ENCODE assay signal across 1 cellular context in the genomic region with DNA sequence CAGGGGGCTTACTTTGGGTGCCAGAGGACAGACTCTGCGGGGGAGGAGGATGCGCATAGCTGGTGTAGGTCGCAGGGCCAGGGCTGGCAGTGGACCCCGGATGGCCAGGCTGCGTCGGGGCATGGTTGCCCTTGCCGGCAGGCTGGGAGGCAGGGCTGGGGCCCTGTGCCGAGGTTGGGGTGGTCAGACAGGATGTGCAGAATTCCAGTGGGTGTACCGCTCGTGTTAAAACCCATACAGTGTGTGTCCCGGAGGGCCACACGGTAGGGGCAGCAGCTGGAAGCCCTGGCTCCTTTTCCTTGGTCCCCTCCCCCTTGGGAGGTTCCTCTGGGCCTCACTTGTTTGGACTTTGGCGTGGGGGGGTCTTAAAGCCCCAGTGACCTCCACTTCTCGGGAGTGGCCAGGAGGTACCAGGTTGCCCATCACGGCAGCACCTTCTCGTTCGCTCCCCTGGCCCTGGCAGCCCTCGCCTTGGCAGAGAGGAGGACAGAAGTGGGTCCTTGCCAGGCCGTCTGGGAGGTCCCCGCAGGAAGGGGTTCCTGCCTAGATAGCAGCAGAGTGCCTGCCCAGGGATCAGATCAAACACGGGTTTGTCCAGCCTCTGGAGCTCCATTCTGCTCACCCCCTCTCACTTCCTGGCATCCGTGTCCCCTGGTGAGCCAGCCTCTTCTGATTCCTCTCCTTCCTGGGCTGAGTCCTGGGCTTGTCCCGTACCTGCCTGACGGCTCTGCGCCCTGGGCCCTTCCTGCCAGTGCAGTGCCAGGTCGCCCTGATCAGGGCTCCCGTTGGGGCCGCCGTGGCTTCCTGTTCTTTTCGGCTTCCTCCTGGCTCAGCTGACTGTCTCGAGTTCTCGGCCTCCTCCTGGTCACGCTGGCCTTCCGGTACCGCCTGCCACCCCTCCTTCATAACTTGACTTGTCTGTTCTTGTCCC.
TF ChIP-seq lines count a peak whose summit lies in the region.

No MANE protein-coding gene starts in this region.

TF ChIP-seq in HepG2, 621 proteins besides CTCF, POLR2A, EP300 and RAD21 (continued from another document and continues in another):
- TF ChIP-seq HNRNPL (IDR thresholded peaks at IDR 0.05; ENCODE audit: low read depth, low read length) (peak; percentile 40; the same call in 1 of the 2 replicates), ZNF563 (CRISPR knock-in tag; IDR thresholded peaks at IDR 0.05) (peak; percentile 13; the same call in 1 of the 2 replicates), KDM5B (CRISPR knock-in tag; IDR thresholded peaks at IDR 0.05; ENCODE audit: borderline replicate concordance) (peak; percentile 27; the same call in 1 of the 2 replicates), ARNTL (CRISPR knock-in tag; IDR thresholded peaks at IDR 0.05) (peak; percentile 40), REL (CRISPR knock-in tag; conservative IDR thresholded peaks at IDR 0.05) (no peak), HOXD1 (CRISPR knock-in tag; IDR thresholded peaks at IDR 0.05) (0 out of 2 replicates have a peak, but pooled peaks have one; percentile 21), CEBPB (IDR thresholded peaks at IDR 0.05; ENCODE audit: borderline replicate concordance, low read depth, low read length) (no peak), SMARCC2 (IDR thresholded peaks at IDR 0.05) (no peak), ZNF790 (CRISPR knock-in tag; IDR thresholded peaks at IDR 0.05; ENCODE audit: borderline replicate concordance) (no peak), ZNF816 (CRISPR knock-in tag; IDR thresholded peaks at IDR 0.05; ENCODE audit: borderline replicate concordance) (no peak), SKI (IDR thresholded peaks at IDR 0.05; ENCODE audit: partially characterized antibody) (no peak), ZNF746 (CRISPR knock-in tag; IDR thresholded peaks at IDR 0.05) (0 out of 2 replicates have a peak, but pooled peaks have one; percentile 23), ISL2 (CRISPR knock-in tag; IDR thresholded peaks at IDR 0.05) (peak; percentile 51; the same call in 1 of the 2 replicates), ZFX (CRISPR knock-in tag; IDR thresholded peaks at IDR 0.05; ENCODE audit: low read depth) (peak; percentile 30), ZNF768 (CRISPR knock-in tag; IDR thresholded peaks at IDR 0.05) (no peak), HNF4G (IDR thresholded peaks at IDR 0.05; ENCODE audit: borderline replicate concordance, low read depth, low read length) (peak; percentile 91), HNF4G (CRISPR knock-in tag; IDR thresholded peaks at IDR 0.05; ENCODE audit: borderline replicate concordance, low read depth) (peak; percentile 73), POLR2AphosphoS5 (IDR thresholded peaks at IDR 0.05; ENCODE audit: low read depth, low read length) (peak; percentile 41), ZNF549 (CRISPR knock-in tag; IDR thresholded peaks at IDR 0.05) (no peak), ZNF781 (CRISPR knock-in tag; IDR thresholded peaks at IDR 0.05; ENCODE audit: borderline replicate concordance, not compliant biosample characterization) (peak; percentile 55), ZNF232 (CRISPR knock-in tag; IDR thresholded peaks at IDR 0.05; ENCODE audit: borderline replicate concordance) (peak; percentile 39; the same call in 1 of the 2 replicates), FOXC1 (CRISPR knock-in tag; IDR thresholded peaks at IDR 0.05; ENCODE audit: borderline replicate concordance) (peak; percentile 55; the same call in 1 of the 2 replicates), ZNF343 (CRISPR knock-in tag; IDR thresholded peaks at IDR 0.05) (0 out of 2 replicates have a peak, but pooled peaks have one; percentile 52), ASH2L (IDR thresholded peaks at IDR 0.05; ENCODE audit: insufficient read length, low read depth, low read length) (peak; percentile 27), HOXA5 (CRISPR knock-in tag; IDR thresholded peaks at IDR 0.05) (0 out of 2 replicates have a peak, but pooled peaks have one; percentile 45), KLF11 (CRISPR knock-in tag; IDR thresholded peaks at IDR 0.05) (no peak), POLR2G (IDR thresholded peaks at IDR 0.05; ENCODE audit: low read depth, low read length) (peak; percentile 35; the same call in 1 of the 2 replicates), NONO (IDR thresholded peaks at IDR 0.05) (no peak), NONO (CRISPR knock-in tag; conservative IDR thresholded peaks at IDR 0.05) (peak; percentile 41; the same call in 1 of the 2 replicates), FLYWCH1 (CRISPR knock-in tag; IDR thresholded peaks at IDR 0.05) (no peak), ZBTB42 (CRISPR knock-in tag; IDR thresholded peaks at IDR 0.05) (no peak), SRSF4 (IDR thresholded peaks at IDR 0.05; ENCODE audit: low read depth, low read length, poor library complexity, severe bottlenecking) (no peak), SALL2 (CRISPR knock-in tag; IDR thresholded peaks at IDR 0.05) (peak; percentile 64; the same call in 1 of the 2 replicates), ZNF263 (CRISPR knock-in tag; IDR thresholded peaks at IDR 0.05) (0 out of 2 replicates have a peak, but pooled peaks have one; percentile 25), ELF3 (CRISPR knock-in tag; IDR thresholded peaks at IDR 0.05) (0 out of 2 replicates have a peak, but pooled peaks have one; percentile 5), ZNF510 (CRISPR knock-in tag; IDR thresholded peaks at IDR 0.05; ENCODE audit: low read depth) (peak; percentile 41; the same call in 1 of the 2 replicates), PAX8 (CRISPR knock-in tag; IDR thresholded peaks at IDR 0.05; ENCODE audit: borderline replicate concordance) (peak; percentile 28; the same call in 1 of the 2 replicates), NCOR1 (IDR thresholded peaks at IDR 0.05; ENCODE audit: borderline replicate concordance, low read length) (0 out of 2 replicates have a peak, but pooled peaks have one; percentile 22)
- TF ChIP-seq, protein P1, sequence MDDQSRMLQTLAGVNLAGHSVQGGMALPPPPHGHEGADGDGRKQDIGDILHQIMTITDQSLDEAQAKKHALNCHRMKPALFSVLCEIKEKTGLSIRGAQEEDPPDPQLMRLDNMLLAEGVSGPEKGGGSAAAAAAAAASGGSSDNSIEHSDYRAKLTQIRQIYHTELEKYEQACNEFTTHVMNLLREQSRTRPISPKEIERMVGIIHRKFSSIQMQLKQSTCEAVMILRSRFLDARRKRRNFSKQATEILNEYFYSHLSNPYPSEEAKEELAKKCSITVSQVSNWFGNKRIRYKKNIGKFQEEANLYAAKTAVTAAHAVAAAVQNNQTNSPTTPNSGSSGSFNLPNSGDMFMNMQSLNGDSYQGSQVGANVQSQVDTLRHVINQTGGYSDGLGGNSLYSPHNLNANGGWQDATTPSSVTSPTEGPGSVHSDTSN (CRISPR knock-in tag; IDR thresholded peaks at IDR 0.05; ENCODE audit: borderline replicate concordance), result no peak
- TF ChIP-seq, protein P2, sequence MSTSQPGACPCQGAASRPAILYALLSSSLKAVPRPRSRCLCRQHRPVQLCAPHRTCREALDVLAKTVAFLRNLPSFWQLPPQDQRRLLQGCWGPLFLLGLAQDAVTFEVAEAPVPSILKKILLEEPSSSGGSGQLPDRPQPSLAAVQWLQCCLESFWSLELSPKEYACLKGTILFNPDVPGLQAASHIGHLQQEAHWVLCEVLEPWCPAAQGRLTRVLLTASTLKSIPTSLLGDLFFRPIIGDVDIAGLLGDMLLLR (CRISPR knock-in tag; IDR thresholded peaks at IDR 0.05), result no peak
- TF ChIP-seq, protein P3, sequence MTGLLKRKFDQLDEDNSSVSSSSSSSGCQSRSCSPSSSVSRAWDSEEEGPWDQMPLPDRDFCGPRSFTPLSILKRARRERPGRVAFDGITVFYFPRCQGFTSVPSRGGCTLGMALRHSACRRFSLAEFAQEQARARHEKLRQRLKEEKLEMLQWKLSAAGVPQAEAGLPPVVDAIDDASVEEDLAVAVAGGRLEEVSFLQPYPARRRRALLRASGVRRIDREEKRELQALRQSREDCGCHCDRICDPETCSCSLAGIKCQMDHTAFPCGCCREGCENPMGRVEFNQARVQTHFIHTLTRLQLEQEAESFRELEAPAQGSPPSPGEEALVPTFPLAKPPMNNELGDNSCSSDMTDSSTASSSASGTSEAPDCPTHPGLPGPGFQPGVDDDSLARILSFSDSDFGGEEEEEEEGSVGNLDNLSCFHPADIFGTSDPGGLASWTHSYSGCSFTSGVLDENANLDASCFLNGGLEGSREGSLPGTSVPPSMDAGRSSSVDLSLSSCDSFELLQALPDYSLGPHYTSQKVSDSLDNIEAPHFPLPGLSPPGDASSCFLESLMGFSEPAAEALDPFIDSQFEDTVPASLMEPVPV (CRISPR knock-in tag; IDR thresholded peaks at IDR 0.05), result no peak
- TF ChIP-seq, protein P4, sequence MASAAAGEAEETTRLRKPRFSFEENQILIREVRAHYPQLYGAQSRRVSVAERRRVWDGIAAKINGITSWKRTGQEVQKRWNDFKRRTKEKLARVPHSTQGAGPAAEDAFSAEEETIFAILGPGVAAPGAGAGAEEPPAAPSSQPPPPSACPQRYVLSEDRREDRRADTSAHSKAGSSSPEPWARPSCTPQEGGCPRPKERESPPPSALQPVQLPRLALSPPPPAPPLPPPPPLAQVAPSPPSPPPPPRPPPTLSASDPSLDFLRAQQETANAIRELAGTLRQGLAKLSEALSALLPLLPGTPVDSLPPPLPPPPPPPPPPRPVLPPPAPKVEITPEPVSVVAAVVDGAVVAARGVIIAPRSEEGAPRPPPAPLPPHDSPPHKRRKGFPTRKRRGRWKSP (CRISPR knock-in tag; IDR thresholded peaks at IDR 0.05), result no peak
- TF ChIP-seq, protein P5, sequence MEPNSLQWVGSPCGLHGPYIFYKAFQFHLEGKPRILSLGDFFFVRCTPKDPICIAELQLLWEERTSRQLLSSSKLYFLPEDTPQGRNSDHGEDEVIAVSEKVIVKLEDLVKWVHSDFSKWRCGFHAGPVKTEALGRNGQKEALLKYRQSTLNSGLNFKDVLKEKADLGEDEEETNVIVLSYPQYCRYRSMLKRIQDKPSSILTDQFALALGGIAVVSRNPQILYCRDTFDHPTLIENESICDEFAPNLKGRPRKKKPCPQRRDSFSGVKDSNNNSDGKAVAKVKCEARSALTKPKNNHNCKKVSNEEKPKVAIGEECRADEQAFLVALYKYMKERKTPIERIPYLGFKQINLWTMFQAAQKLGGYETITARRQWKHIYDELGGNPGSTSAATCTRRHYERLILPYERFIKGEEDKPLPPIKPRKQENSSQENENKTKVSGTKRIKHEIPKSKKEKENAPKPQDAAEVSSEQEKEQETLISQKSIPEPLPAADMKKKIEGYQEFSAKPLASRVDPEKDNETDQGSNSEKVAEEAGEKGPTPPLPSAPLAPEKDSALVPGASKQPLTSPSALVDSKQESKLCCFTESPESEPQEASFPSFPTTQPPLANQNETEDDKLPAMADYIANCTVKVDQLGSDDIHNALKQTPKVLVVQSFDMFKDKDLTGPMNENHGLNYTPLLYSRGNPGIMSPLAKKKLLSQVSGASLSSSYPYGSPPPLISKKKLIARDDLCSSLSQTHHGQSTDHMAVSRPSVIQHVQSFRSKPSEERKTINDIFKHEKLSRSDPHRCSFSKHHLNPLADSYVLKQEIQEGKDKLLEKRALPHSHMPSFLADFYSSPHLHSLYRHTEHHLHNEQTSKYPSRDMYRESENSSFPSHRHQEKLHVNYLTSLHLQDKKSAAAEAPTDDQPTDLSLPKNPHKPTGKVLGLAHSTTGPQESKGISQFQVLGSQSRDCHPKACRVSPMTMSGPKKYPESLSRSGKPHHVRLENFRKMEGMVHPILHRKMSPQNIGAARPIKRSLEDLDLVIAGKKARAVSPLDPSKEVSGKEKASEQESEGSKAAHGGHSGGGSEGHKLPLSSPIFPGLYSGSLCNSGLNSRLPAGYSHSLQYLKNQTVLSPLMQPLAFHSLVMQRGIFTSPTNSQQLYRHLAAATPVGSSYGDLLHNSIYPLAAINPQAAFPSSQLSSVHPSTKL (CRISPR knock-in tag; IDR thresholded peaks at IDR 0.05), result no peak
- TF ChIP-seq, protein P6, sequence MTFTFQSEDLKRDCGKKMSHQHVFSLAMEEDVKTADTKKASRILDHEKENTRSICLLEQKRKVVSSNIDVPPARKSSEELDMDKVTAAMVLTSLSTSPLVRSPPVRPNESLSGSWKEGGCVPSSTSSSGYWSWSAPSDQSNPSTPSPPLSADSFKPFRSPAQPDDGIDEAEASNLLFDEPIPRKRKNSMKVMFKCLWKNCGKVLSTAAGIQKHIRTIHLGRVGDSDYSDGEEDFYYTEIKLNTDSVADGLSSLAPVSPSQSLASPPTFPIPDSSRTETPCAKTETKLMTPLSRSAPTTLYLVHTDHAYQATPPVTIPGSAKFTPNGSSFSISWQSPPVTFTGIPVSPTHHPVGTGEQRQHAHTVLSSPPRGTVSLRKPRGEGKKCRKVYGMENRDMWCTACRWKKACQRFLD (CRISPR knock-in tag; IDR thresholded peaks at IDR 0.05; ENCODE audit: borderline replicate concordance), result peak; percentile 62; the same call in 1 of the 2 replicates
- TF ChIP-seq, protein P7, sequence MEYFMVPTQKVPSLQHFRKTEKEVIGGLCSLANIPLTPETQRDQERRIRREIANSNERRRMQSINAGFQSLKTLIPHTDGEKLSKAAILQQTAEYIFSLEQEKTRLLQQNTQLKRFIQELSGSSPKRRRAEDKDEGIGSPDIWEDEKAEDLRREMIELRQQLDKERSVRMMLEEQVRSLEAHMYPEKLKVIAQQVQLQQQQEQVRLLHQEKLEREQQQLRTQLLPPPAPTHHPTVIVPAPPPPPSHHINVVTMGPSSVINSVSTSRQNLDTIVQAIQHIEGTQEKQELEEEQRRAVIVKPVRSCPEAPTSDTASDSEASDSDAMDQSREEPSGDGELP (IDR thresholded peaks at IDR 0.05; ENCODE audit: borderline replicate concordance, low read depth), result peak; percentile 39; the same call in 1 of the 2 replicates
- TF ChIP-seq, protein P8, sequence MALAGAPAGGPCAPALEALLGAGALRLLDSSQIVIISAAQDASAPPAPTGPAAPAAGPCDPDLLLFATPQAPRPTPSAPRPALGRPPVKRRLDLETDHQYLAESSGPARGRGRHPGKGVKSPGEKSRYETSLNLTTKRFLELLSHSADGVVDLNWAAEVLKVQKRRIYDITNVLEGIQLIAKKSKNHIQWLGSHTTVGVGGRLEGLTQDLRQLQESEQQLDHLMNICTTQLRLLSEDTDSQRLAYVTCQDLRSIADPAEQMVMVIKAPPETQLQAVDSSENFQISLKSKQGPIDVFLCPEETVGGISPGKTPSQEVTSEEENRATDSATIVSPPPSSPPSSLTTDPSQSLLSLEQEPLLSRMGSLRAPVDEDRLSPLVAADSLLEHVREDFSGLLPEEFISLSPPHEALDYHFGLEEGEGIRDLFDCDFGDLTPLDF (CRISPR knock-in tag; IDR thresholded peaks at IDR 0.05), result 0 out of 2 replicates have a peak, but pooled peaks have one; percentile 29
- TF ChIP-seq, protein P9, sequence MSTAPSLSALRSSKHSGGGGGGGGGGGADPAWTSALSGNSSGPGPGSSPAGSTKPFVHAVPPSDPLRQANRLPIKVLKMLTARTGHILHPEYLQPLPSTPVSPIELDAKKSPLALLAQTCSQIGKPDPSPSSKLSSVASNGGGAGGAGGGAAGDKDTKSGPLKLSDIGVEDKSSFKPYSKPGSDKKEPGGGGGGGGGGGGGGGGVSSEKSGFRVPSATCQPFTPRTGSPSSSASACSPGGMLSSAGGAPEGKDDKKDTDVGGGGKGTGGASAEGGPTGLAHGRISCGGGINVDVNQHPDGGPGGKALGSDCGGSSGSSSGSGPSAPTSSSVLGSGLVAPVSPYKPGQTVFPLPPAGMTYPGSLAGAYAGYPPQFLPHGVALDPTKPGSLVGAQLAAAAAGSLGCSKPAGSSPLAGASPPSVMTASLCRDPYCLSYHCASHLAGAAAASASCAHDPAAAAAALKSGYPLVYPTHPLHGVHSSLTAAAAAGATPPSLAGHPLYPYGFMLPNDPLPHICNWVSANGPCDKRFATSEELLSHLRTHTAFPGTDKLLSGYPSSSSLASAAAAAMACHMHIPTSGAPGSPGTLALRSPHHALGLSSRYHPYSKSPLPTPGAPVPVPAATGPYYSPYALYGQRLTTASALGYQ (CRISPR knock-in tag; IDR thresholded peaks at IDR 0.05), result 0 out of 2 replicates have a peak, but pooled peaks have one; percentile 26
